8 cellular contexts compared by ENCODE assay signal in the genomic region with DNA sequence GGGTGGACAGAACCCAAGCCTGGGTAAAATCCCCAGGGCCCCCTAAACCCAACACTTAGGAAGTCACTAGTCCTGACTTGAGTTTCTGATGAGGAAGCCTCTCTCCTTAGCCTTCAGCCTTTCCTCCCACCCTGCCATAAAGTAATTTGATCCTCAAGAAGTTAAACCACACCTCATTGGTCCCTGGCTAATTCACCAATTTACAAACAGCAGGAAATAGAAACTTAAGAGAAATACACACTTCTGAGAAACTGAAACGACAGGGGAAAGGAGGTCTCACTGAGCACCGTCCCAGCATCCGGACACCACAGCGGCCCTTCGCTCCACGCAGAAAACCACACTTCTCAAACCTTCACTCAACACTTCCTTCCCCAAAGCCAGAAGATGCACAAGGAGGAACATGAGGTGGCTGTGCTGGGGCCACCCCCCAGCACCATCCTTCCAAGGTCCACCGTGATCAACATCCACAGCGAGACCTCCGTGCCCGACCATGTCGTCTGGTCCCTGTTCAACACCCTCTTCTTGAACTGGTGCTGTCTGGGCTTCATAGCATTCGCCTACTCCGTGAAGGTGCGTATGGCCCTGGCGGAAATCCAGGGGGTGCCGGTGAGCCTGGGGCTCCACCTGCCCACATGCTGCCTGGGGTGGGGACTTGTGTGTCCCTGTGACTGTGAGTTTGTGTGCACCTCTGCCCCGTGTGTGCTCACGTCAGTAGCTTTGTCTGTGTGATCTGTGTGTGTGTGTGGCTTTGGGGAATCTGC. TPM values are rescaled to one million over a fixed set of nuclear protein-coding genes. Genes with fewer than 3 reads are reported as not detected.
DNase-seq lines count a peak whose midpoint lies in the region; ATAC-seq and TF ChIP-seq lines count a peak whose summit lies in the region.

A gene (plus strand): TSS at position 254 of the 761 bp plus-strand sequence. CDS start 131 bp downstream, at position 385.

- H3K36me3 Mint-ChIP-seq in activated naive CD4-positive, alpha-beta T cell treated with anti-CD3 and anti-CD28 coated beads, Interleukin-2, amount 50 U/mL, for 24 hours = peaks cover 11% of the 10 kb centered on the region

- peak within 1 kb of the TSS; percentile 94 for H3K4me3 Mint-ChIP-seq in activated naive CD4-positive, alpha-beta T cell treated with anti-CD3 and anti-CD28 coated beads, Interleukin-2, amount 50 U/mL, for 24 hours

- peaks cover 16% of the 10 kb centered on the region for H3K4me1 ChIP-seq in prostate gland (replicated peaks)

- DNase-seq in Ammon's horn (ENCODE audit: low spot score) (peak; percentile 37), NCI-H226 (peak; percentile 29), Right ventricle myocardium superior (peak; percentile 54), prostate gland (ENCODE audit: low spot score) (peak; percentile 55), NCI-H345 (lab: John Stamatoyannopoulos, UW) (no peak), globus pallidus (ENCODE audit: low spot score) (no peak)

- intact Hi-C loops in Right ventricle myocardium superior (cut with DNase I) = no loop called here
- intact Hi-C loops in prostate gland (cut with DNase I) = no loop called here

- H3K27me3 ChIP-seq in prostate gland (replicated peaks; ENCODE audit: insufficient read depth) = no peaks in the 10 kb centered on the region

- TF ChIP-seq POLR2A in prostate gland (IDR thresholded peaks at IDR 0.05) = peak; percentile 93

- H3K4me3 ChIP-seq in prostate gland = peak within 1 kb of the TSS; percentile 25 to 41

- H3K27ac Mint-ChIP-seq in activated naive CD4-positive, alpha-beta T cell treated with anti-CD3 and anti-CD28 coated beads, Interleukin-2, amount 50 U/mL, for 24 hours = peak within 1 kb of the TSS; percentile 99

- peak; percentile 51 for ATAC-seq in GM19351 (IDR thresholded peaks at IDR 0.05; ENCODE audit: unreplicated experiment)
- peak; percentile 20 for ATAC-seq in Right ventricle myocardium superior (ENCODE audit: poor library complexity)

- peak within 1 kb of the TSS; percentile 84 to 86 for H3K27ac ChIP-seq in prostate gland

- no peak for TF ChIP-seq CTCF in prostate gland (IDR thresholded peaks at IDR 0.05)

- whole genome bisulfite sequencing in prostate gland = 21% methylated on average over 18 of the region's 18 CpGs

- H3K27me3 Mint-ChIP-seq in activated naive CD4-positive, alpha-beta T cell treated with anti-CD3 and anti-CD28 coated beads, Interleukin-2, amount 50 U/mL, for 24 hours = no peaks in the 10 kb centered on the region

- H3K4me1 Mint-ChIP-seq in activated naive CD4-positive, alpha-beta T cell treated with anti-CD3 and anti-CD28 coated beads, Interleukin-2, amount 50 U/mL, for 24 hours = peaks cover 40% of the 10 kb centered on the region

- no peaks in the 10 kb centered on the region for H3K9me3 Mint-ChIP-seq in activated naive CD4-positive, alpha-beta T cell treated with anti-CD3 and anti-CD28 coated beads, Interleukin-2, amount 50 U/mL, for 24 hours

- no peaks in the 10 kb centered on the region for H3K9me3 ChIP-seq in prostate gland

- H3K36me3 ChIP-seq in prostate gland = no peaks in the 10 kb centered on the region

RNA-seq across cellular contexts. Expression of the gene that starts here (rescaled TPM):
- total RNA-seq in Right ventricle myocardium superior (83.1 TPM), prostate gland (100 to 1,000 TPM in 1 of 2 donors, 10 to 100 TPM in 1; 73.9 to 182 TPM)

Comparison
In these comparisons a context has a peak if more than half of its experiments do, and no peak if none do; other contexts are left out.
1. DNase-seq: peak in Ammon's horn (single experiment), NCI-H226 (single experiment), Right ventricle myocardium superior (single experiment) and prostate gland (single experiment); none in NCI-H345 (single experiment) and globus pallidus (single experiment).